In genomic region chr19:6199240-6199983, GRCh38 we compare ENCODE assay signal across 8 cellular contexts.
DNase-seq lines count a peak whose midpoint lies in the region; ATAC-seq lines count a peak whose summit lies in the region.

No MANE protein-coding gene starts in this region.

- H3K36me3 Mint-ChIP-seq in activated CD4-positive, alpha-beta T cell treated with anti-CD3 and anti-CD28 coated beads, Interleukin-2, amount 10 ng/mL, durations not matched to agents 7 days and 5 days (ENCODE audit: low read depth), result peaks cover 15% of the 10 kb centered on the region

- ATAC-seq in HG03460 (IDR thresholded peaks at IDR 0.05; ENCODE audit: unreplicated experiment), result peak; percentile 58

- peak; percentile 94 for DNase-seq in GM19240 (ENCODE audit: insufficient read length, low spot score)
- peak; percentile 94 to 97 for DNase-seq in NCI-H526 (lab: John Stamatoyannopoulos, UW)
- DNase-seq in activated CD4-positive, alpha-beta T cell treated with anti-CD3 and anti-CD28 coated beads, Interleukin-2, amount 10 ng/mL, durations not matched to agents 7 days and 5 days, result peak; percentile 99
- DNase-seq in dedifferentiated amniotic fluid mesenchymal stem cell (ENCODE audit: extremely low spot score), result peak; percentile 97
- peak; percentile 100 for DNase-seq in left kidney (ENCODE audit: low read depth, low spot score)
- DNase-seq in stimulated activated CD4-positive, alpha-beta T cell treated with anti-CD3 and anti-CD28 coated beads, Interleukin-1b, Interleukin-23, amount 100 ng/mL, for 48 hours, result peak; percentile 99

- POLR2A ChIA-PET in activated CD4-positive, alpha-beta T cell treated with anti-CD3 and anti-CD28 coated beads, Interleukin-2, amount 10 ng/mL, durations not matched to agents 7 days and 5 days (lab: Charles Lee), result interaction anchor here (0.6 to 0.7 kb wide), 2 partner anchors 290 to 1230 kb away, joined by 5 to 7 read pairs; no protein-coding TSS in a partner anchor

- CTCF ChIA-PET in activated CD4-positive, alpha-beta T cell treated with anti-CD3 and anti-CD28 coated beads, Interleukin-2, amount 10 ng/mL, durations not matched to agents 7 days and 5 days (lab: Charles Lee), result interaction anchor here (0.5 to 1.3 kb wide), 4 partner anchors 14 to 432 kb away, joined by 3 to 8 read pairs (median 4); no protein-coding TSS in a partner anchor

- H3K4me3 Mint-ChIP-seq in activated CD4-positive, alpha-beta T cell treated with anti-CD3 and anti-CD28 coated beads, Interleukin-2, amount 10 ng/mL, durations not matched to agents 7 days and 5 days, result peak overlapping the region; percentile 96

- H3K4me1 ChIP-seq in BLaER1 treated with 17β-estradiol and CSF1 and Interleukin-3, amounts not matched to agents 10 nM and 100 nM, result peaks cover 29 to 50% (median 44%) of the 10 kb centered on the region in 10 experiments

- H3K27ac ChIP-seq in BLaER1 treated with 17β-estradiol and CSF1 and Interleukin-3, amounts not matched to agents 10 nM and 100 nM, result peak overlapping the region; percentile 47 to 75 (median 65); a peak in 20 of 22 replicates

- no peaks in the 10 kb centered on the region for H3K9me3 Mint-ChIP-seq in activated CD4-positive, alpha-beta T cell treated with anti-CD3 and anti-CD28 coated beads, Interleukin-2, amount 10 ng/mL, durations not matched to agents 7 days and 5 days

- peaks cover 0 to 10% (median 0%) of the 10 kb centered on the region in 11 experiments; a peak in 4 of 22 replicates for H3K9me3 ChIP-seq in BLaER1 treated with 17β-estradiol and CSF1 and Interleukin-3, amounts not matched to agents 10 nM and 100 nM (replicated peaks in 1 of 11)

- peak overlapping the region; percentile 75 to 92 (median 86) for H3K4me3 ChIP-seq in BLaER1 treated with 17β-estradiol and CSF1 and Interleukin-3, amounts not matched to agents 10 nM and 100 nM

- H3K4me2 ChIP-seq in BLaER1 treated with 17β-estradiol and CSF1 and Interleukin-3, amounts not matched to agents 10 nM and 100 nM, result peak overlapping the region; percentile 80 to 98 (median 93)

- H3K27me3 Mint-ChIP-seq in activated CD4-positive, alpha-beta T cell treated with anti-CD3 and anti-CD28 coated beads, Interleukin-2, amount 10 ng/mL, durations not matched to agents 7 days and 5 days, result no peaks in the 10 kb centered on the region

- H4K20me1 ChIP-seq in BLaER1 treated with 17β-estradiol and CSF1 and Interleukin-3, amounts not matched to agents 10 nM and 100 nM, result no peaks in the 10 kb centered on the region

- no peaks in the 10 kb centered on the region for H3K27me3 ChIP-seq in BLaER1 treated with 17β-estradiol and CSF1 and Interleukin-3, amounts not matched to agents 10 nM and 100 nM

- H3K4me1 Mint-ChIP-seq in activated CD4-positive, alpha-beta T cell treated with anti-CD3 and anti-CD28 coated beads, Interleukin-2, amount 10 ng/mL, durations not matched to agents 7 days and 5 days, result peaks cover 21% of the 10 kb centered on the region

- H3K27ac Mint-ChIP-seq in activated CD4-positive, alpha-beta T cell treated with anti-CD3 and anti-CD28 coated beads, Interleukin-2, amount 10 ng/mL, durations not matched to agents 7 days and 5 days, result peak overlapping the region; percentile 94

- H3K36me3 ChIP-seq in BLaER1 treated with 17β-estradiol and CSF1 and Interleukin-3, amounts not matched to agents 10 nM and 100 nM, result peaks cover 0 to 22% (median 9%) of the 10 kb centered on the region in 11 experiments; a peak in 9 of 22 replicates

- H3K9ac ChIP-seq in BLaER1 treated with 17β-estradiol and CSF1 and Interleukin-3, amounts not matched to agents 10 nM and 100 nM, result peak overlapping the region; percentile 70 to 88 (median 83)

Comparison
In these comparisons a context has a peak if more than half of its experiments do, and no peak if none do; other contexts are left out.
1. Peak in every context shown above with its lines: DNase-seq, ATAC-seq, H3K4me3 ChIP-seq and H3K27ac ChIP-seq.